25 cellular contexts compared by ENCODE assay signal in the genomic region with DNA sequence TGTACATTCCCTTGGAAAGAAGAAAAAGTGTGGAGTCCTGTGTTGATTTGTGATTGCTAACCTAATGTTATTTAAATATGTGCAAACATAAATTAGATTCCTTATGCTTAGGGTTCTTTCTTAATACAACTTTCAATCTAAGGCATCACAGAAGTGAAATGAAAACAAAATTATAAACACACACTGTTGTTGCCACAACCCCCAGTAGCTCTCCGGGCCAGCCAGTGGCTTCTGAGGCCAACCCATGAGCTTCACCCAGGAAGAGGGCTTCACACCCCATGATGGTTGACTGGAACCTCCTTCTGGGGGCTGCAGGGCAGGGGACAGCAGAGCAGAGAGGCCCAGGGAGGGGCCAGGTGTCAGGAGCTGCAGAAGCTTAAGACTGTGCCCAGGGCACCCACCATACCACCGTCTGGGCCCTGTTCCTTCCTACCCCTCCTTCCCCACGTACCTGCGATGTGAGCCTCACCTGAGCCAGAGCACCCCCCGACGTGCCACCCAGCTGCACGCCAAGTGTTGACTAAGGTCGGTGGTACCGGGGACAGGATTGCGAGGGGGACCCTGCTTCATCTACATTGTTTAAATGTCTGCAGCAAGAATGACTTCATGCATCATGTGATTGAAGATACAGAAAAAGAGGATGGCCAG.
"Had no signal": no experiment of that assay in that cellular context is flagged by ENCODE, and none has a peak within 500 bp of the region (broad histone marks: within the 10 kb centered on the region; RNA-seq: fewer than 3 reads in every experiment).

No MANE protein-coding gene starts in this region.

- H3K27me3 ChIP-seq: pancreas, tibial nerve, upper lobe of left lung had no signal

- H3K4me3 ChIP-seq: heart left ventricle, left ventricle myocardium inferior, lung, pancreas, prostate gland, skin epidermis, tibial nerve, upper lobe of left lung had no signal

- ATAC-seq: heart left ventricle; pancreas; right cardiac atrium; sciatic nerve; stimulated activated memory B cell treated with anti-CD40 and anti-IgM and Interleukin-4, amounts not matched to agents 10 μg/mL and 1 μg/mL and 100 μg/mL, for 72 hours; stimulated activated naive CD8-positive, alpha-beta T cell treated with anti-CD3 and anti-CD28 coated beads, Interleukin-15, amount 100 ng/mL, for 72 hours had no signal

- H3K27ac Mint-ChIP-seq: mesothelial cell of epicardium; naive B cell; natural killer cell treated with Interleukin-12 subunit alpha and Interleukin-12 subunit beta and Interleukin-15 and Interleukin-18, amount 100 ng/mL, for 72 hours; stimulated activated memory B cell treated with anti-CD40 and anti-IgM and Interleukin-4, amounts not matched to agents 10 μg/mL and 1 μg/mL and 100 μg/mL, for 72 hours; stimulated activated naive CD8-positive, alpha-beta T cell treated with anti-CD3 and anti-CD28 coated beads, Interleukin-15, amount 100 ng/mL, for 72 hours had no signal

- H3K4me1 Mint-ChIP-seq: mesothelial cell of epicardium; naive B cell; stimulated activated memory B cell treated with anti-CD40 and anti-IgM and Interleukin-4, amounts not matched to agents 10 μg/mL and 1 μg/mL and 100 μg/mL, for 72 hours; stimulated activated naive CD8-positive, alpha-beta T cell treated with anti-CD3 and anti-CD28 coated beads, Interleukin-15, amount 100 ng/mL, for 72 hours had no signal

- H3K4me1 ChIP-seq: heart left ventricle, left ventricle myocardium inferior, pancreas, prostate gland, tibial nerve, upper lobe of left lung had no signal

- DNase-seq: heart left ventricle; hypothalamus; islet precursor cell; left ventricle myocardium inferior; mesendoderm; naive B cell; pancreas; retina; stimulated activated CD4-positive, alpha-beta T cell treated with anti-CD3 and anti-CD28 coated beads, Interleukin-1b, Interleukin-23, amount 100 ng/mL, for 48 hours; stimulated activated CD4-positive, alpha-beta T cell treated with anti-CD3 and anti-CD28 coated beads, Interleukin-2, amount 100 ng/mL, for 48 hours; stimulated activated CD4-positive, alpha-beta T cell treated with anti-CD3 and anti-CD28 coated beads, Interleukin-4, amount 100 ng/mL, for 4 hours; stimulated activated CD8-positive, alpha-beta memory T cell treated with anti-CD3 and anti-CD28 coated beads, Interleukin-4, amount 100 ng/mL, for 48 hours; stimulated activated naive CD4-positive, alpha-beta T cell treated with Interleukin-2 at 50 U/mL for 16 hours; stimulated activated naive CD8-positive, alpha-beta T cell treated with anti-CD3 and anti-CD28 coated beads, Interleukin-15, amount 100 ng/mL, for 72 hours; substantia nigra; upper lobe of left lung had no signal

- H3K27ac ChIP-seq: heart left ventricle, left ventricle myocardium inferior, pancreas, prostate gland, skin epidermis, tibial nerve, upper lobe of left lung had no signal

- H3K9me3 Mint-ChIP-seq: natural killer cell treated with Interleukin-12 subunit alpha and Interleukin-12 subunit beta and Interleukin-15 and Interleukin-18, amount 100 ng/mL, for 72 hours had no signal

- H3K4me3 Mint-ChIP-seq: mesothelial cell of epicardium; naive B cell; stimulated activated memory B cell treated with anti-CD40 and anti-IgM and Interleukin-4, amounts not matched to agents 10 μg/mL and 1 μg/mL and 100 μg/mL, for 72 hours; stimulated activated naive CD8-positive, alpha-beta T cell treated with anti-CD3 and anti-CD28 coated beads, Interleukin-15, amount 100 ng/mL, for 72 hours had no signal

- H3K27me3 Mint-ChIP-seq: natural killer cell treated with Interleukin-12 subunit alpha and Interleukin-12 subunit beta and Interleukin-15 and Interleukin-18, amount 100 ng/mL, for 72 hours had no signal

- H3K9me3 ChIP-seq: heart left ventricle, left ventricle myocardium inferior, pancreas, prostate gland, upper lobe of left lung had no signal

- H3K36me3 ChIP-seq: heart left ventricle, left ventricle myocardium inferior, pancreas, prostate gland, tibial nerve, upper lobe of left lung had no signal
